Comparison of ENCODE assay signal across 11 cellular contexts in the genomic region with DNA sequence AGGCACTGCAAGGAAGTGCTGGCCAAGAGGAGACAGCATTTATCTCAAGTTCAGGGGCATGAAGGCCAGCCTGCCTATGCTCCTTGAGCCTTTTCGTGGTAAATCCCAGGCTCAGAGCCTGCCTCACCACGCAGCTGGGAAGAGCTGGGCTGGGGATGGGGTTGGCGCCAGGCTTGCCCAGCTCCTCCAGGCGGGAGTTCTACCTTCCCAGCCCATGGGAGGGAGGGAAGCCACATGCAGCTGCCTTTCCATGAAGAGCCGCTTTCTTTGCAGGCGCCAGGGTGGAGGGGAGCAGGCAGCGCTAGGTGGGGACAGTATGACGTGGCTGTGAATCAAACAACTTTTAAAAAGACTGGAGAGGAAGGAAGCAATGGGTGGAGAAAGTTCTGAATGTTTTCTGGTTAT. TPM values are rescaled to one million over a fixed set of nuclear protein-coding genes. Genes with fewer than 3 reads are reported as not detected.
DNase-seq lines count a peak whose midpoint lies in the region; ATAC-seq and TF ChIP-seq lines count a peak whose summit lies in the region.
"Had no signal": no experiment of that assay in that cellular context is flagged by ENCODE, and none has a peak within 500 bp of the region (broad histone marks: within the 10 kb centered on the region; RNA-seq: fewer than 3 reads in every experiment).

No MANE protein-coding gene starts in this region.

- peak; percentile 50 for DNase-seq in NCI-H146 (lab: John Stamatoyannopoulos, UW)
- DNase-seq in endothelial cell (ENCODE audit: low spot score), result peak; percentile 17
- DNase-seq in left lung, result no peak
- no peak for DNase-seq in WERI-Rb-1
- no peak for DNase-seq in testis
- DNase-seq: activated CD4-positive, alpha-beta T cell treated with anti-CD3 and anti-CD28 coated beads, Interleukin-2, amount 50 U/mL, for 48 hours; stimulated activated CD4-positive, alpha-beta T cell treated with anti-CD3 and anti-CD28 coated beads, Interleukin-1b, Interleukin-23, amount 100 ng/mL, for 48 hours had no signal

- no peak overlapping the region for H3K4me3 ChIP-seq in left lung
- no peak overlapping the region for H3K4me3 ChIP-seq in subcutaneous abdominal adipose tissue (ENCODE audit: low read depth in 1 of 5, low read length in 5 of 5)
- no peak overlapping the region for H3K4me3 ChIP-seq in WERI-Rb-1 (ENCODE audit: low read depth, low read length)
- H3K4me3 ChIP-seq in testis, result no peak overlapping the region
- H3K4me3 ChIP-seq: breast epithelium had no signal

- H3K36me3 ChIP-seq in left lung (no peaks in the 10 kb centered on the region), subcutaneous abdominal adipose tissue (ENCODE audit: control insufficient read depth in 5 of 5, insufficient read depth in 5 of 5, low read length in 5 of 5) (no peaks in the 10 kb centered on the region), WERI-Rb-1 (no peaks in the 10 kb centered on the region), testis (ENCODE audit: low read depth, missing control alignments) (no peaks in the 10 kb centered on the region)
- H3K36me3 ChIP-seq: breast epithelium had no signal

- H3K36me3 Mint-ChIP-seq in endothelial cell (ENCODE audit: low read depth, unreplicated experiment), result no peaks in the 10 kb centered on the region

- H3K4me1 ChIP-seq in left lung (peaks cover 0 to 10% of the 10 kb centered on the region in 2 donors), subcutaneous abdominal adipose tissue (ENCODE audit: control insufficient read depth in 5 of 5, insufficient read depth in 5 of 5, low read length in 5 of 5) (peaks cover 0 to 27% (median 3%) of the 10 kb centered on the region in 5 donors), testis (peaks cover 8% of the 10 kb centered on the region)
- H3K4me1 ChIP-seq: breast epithelium had no signal

- 16 to 28% methylated on average over 8 of the region's 8 CpGs for WGBS in testis, 2 donors

- H3K27me3 Mint-ChIP-seq in endothelial cell (ENCODE audit: unreplicated experiment), result no peaks in the 10 kb centered on the region

- H3K9me3 ChIP-seq in left lung (no peaks in the 10 kb centered on the region), subcutaneous abdominal adipose tissue (ENCODE audit: control insufficient read depth in 5 of 5, low read length in 5 of 5) (no peaks in the 10 kb centered on the region), WERI-Rb-1 (ENCODE audit: severe bottlenecking) (peaks cover 2% of the 10 kb centered on the region), testis (no peaks in the 10 kb centered on the region)
- H3K9me3 ChIP-seq: breast epithelium had no signal

- H3K4me1 Mint-ChIP-seq in endothelial cell (ENCODE audit: unreplicated experiment), result peaks cover 17% of the 10 kb centered on the region

- intact Hi-C loops in left lung (cut with DNase I) (no loop called here), testis (cut with DNase I; ENCODE audit: low total_unique reads) (no loop called here)

- TF ChIP-seq POLR2A in testis (IDR thresholded peaks at IDR 0.05), result no peak

- TF ChIP-seq CTCF in endothelial cell (IDR thresholded peaks at IDR 0.05; ENCODE audit: unreplicated experiment) (no peak), left lung (IDR thresholded peaks at IDR 0.05) (no peak), WERI-Rb-1 (IDR thresholded peaks at IDR 0.05; ENCODE audit: low read depth, low read length) (no peak), testis (IDR thresholded peaks at IDR 0.05) (no peak)

- no peaks in the 10 kb centered on the region for H3K9me3 Mint-ChIP-seq in endothelial cell (ENCODE audit: unreplicated experiment)

- H3K27ac ChIP-seq in left lung, result peak overlapping the region in 1 of 2 donors; percentile 67
- peak overlapping the region; percentile 7 for H3K27ac ChIP-seq in subcutaneous abdominal adipose tissue (ENCODE audit: low read depth, low read length)
- no peak overlapping the region for H3K27ac ChIP-seq in WERI-Rb-1
- peak overlapping the region in 1 of 2 donors; percentile 60 for H3K27ac ChIP-seq in testis

- H3K27me3 ChIP-seq in left lung, result no peaks in the 10 kb centered on the region
- no peaks in the 10 kb centered on the region for H3K27me3 ChIP-seq in subcutaneous abdominal adipose tissue (ENCODE audit: control insufficient read depth in 5 of 5, insufficient read depth in 4 of 5, low read length in 5 of 5)
- no peaks in the 10 kb centered on the region for H3K27me3 ChIP-seq in WERI-Rb-1 (ENCODE audit: insufficient read depth, low read depth, severe bottlenecking)
- H3K27me3 ChIP-seq in testis, result no peaks in the 10 kb centered on the region
- H3K27me3 ChIP-seq: breast epithelium had no signal

- H3K9ac ChIP-seq in subcutaneous abdominal adipose tissue (ENCODE audit: low read length in 5 of 5), result no peak overlapping the region

- H3K4me3 Mint-ChIP-seq in endothelial cell (ENCODE audit: unreplicated experiment), result no peak overlapping the region

- peak; percentile 54 for ATAC-seq in left lung
- no peak for ATAC-seq in HG02884 (IDR thresholded peaks at IDR 0.05; ENCODE audit: unreplicated experiment)
- no peak for ATAC-seq in GM18519 (IDR thresholded peaks at IDR 0.05; ENCODE audit: low FRiP score, unreplicated experiment)

- no peak overlapping the region for H3K27ac Mint-ChIP-seq in endothelial cell (ENCODE audit: unreplicated experiment)

RNA-seq across cellular contexts. Expression of a gene that starts 19.5 kb away (rescaled TPM):
- total RNA-seq in endothelial cell (ENCODE audit: unreplicated experiment) (16.0 TPM), left lung (1 to 10 TPM; 9.0 to 9.2 TPM), testis (10 to 100 TPM; 15.7 to 22.1 TPM)
- 11.2 TPM for polyA plus RNA-seq in testis (ENCODE audit: insufficient read depth, low read depth, low replicate concordance)

Comparison
In these comparisons a context has a peak if more than half of its experiments do, and no peak if none do; other contexts are left out.
1. DNase-seq: peak in NCI-H146 (single experiment) and endothelial cell (single experiment); none in left lung (0 of 2), WERI-Rb-1 (single experiment) and testis (single experiment).